ENCODE assay signal across 8 cellular contexts in genomic region chr1:58575831-58576726, GRCh38. TPM values are rescaled to one million over a fixed set of nuclear protein-coding genes. Genes with fewer than 3 reads are reported as not detected.
A peak's percentile ranks its signal among the peaks of the same experiment; 100 is the strongest.
DNase-seq lines count a peak whose midpoint lies in the region; ATAC-seq, FAIRE-seq and TF ChIP-seq lines count a peak whose summit lies in the region.

No MANE protein-coding gene starts in this region.

- H3K27ac ChIP-seq in HUES6 (ENCODE audit: low read depth, low read length) (no peak overlapping the region), keratinocyte (ENCODE audit: control insufficient read depth, insufficient read depth, low read length) (peak overlapping the region; percentile 90)

- peaks cover 47% of the 10 kb centered on the region for H3K79me2 ChIP-seq in keratinocyte (ENCODE audit: control insufficient read depth, insufficient read depth, low read length)

- ATAC-seq in stimulated activated effector memory CD8-positive, alpha-beta T cell treated with anti-CD3 and anti-CD28 coated beads, Interleukin-12 subunit alpha, Interleukin-12 subunit beta, amount 100 ng/mL, for 72 hours = peak; percentile 37
- ATAC-seq in GM21717 (IDR thresholded peaks at IDR 0.05; ENCODE audit: unreplicated experiment) = no peak

- H3K9me3 Mint-ChIP-seq in stimulated activated effector memory CD8-positive, alpha-beta T cell treated with anti-CD3 and anti-CD28 coated beads, Interleukin-12 subunit alpha, Interleukin-12 subunit beta, amount 100 ng/mL, for 72 hours = no peaks in the 10 kb centered on the region

- H4K20me1 ChIP-seq in keratinocyte (ENCODE audit: control insufficient read depth, extremely low read depth, insufficient read depth, low read length) = no peaks in the 10 kb centered on the region

- no peaks in the 10 kb centered on the region for H3K9me1 ChIP-seq in keratinocyte (ENCODE audit: control insufficient read depth, extremely low read depth, insufficient read depth, low read length)

- DNase-seq in adipocyte (ENCODE audit: low read depth) = no peak
- no peak for DNase-seq in keratinocyte (ENCODE audit: low read depth, low spot score)
- DNase-seq in stimulated activated effector memory CD8-positive, alpha-beta T cell treated with anti-CD3 and anti-CD28 coated beads, Interleukin-12 subunit alpha, Interleukin-12 subunit beta, amount 100 ng/mL, for 72 hours (ENCODE audit: low spot score in 2 of 2) = peak in 1 of 2 donors; percentile 49
- no peak for DNase-seq in NCI-H2107 (lab: John Stamatoyannopoulos, UW)
- no peak for DNase-seq in RCC 7860 (ENCODE audit: low spot score)
- no peak for DNase-seq in stimulated activated CD4-positive, alpha-beta T cell treated with anti-CD3 and anti-CD28 coated beads, Interleukin-12 subunit alpha, Interleukin-12 subunit beta, amount 100 ng/mL, for 4 hours

- no peak for TF ChIP-seq CTCF in keratinocyte (optimal IDR thresholded peaks at IDR 0.05 in 1 of 3, IDR thresholded peaks at IDR 0.05 in 1 of 3, conservative IDR thresholded peaks at IDR 0.05 in 1 of 3; ENCODE audit: extremely low read depth in 1 of 3, insufficient read depth in 2 of 3, low read length in 3 of 3)

- H3K9me3 ChIP-seq in HUES6 (ENCODE audit: control insufficient read depth, insufficient read depth, low read depth, low read length) = no peaks in the 10 kb centered on the region
- no peaks in the 10 kb centered on the region for H3K9me3 ChIP-seq in adipocyte (ENCODE audit: control insufficient read depth, low read length)
- H3K9me3 ChIP-seq in keratinocyte (ENCODE audit: control insufficient read depth, low read depth, low read length) = no peaks in the 10 kb centered on the region

- H3K9ac ChIP-seq in HUES6 (ENCODE audit: low read length) (no peak overlapping the region), adipocyte (ENCODE audit: low read length) (no peak overlapping the region), keratinocyte (ENCODE audit: control insufficient read depth, extremely low read depth, insufficient read depth, low read length) (peak overlapping the region; percentile 93)

- no peak for FAIRE-seq in keratinocyte (lab: Jason Lieb, UNC)
- no peak for FAIRE-seq in RCC 7860 (lab: Jason Lieb, UNC)

- H3K4me2 ChIP-seq in keratinocyte (ENCODE audit: control insufficient read depth, extremely low read depth, insufficient read depth, low read depth, low read length) = peak overlapping the region; percentile 95

- H3K36me3 ChIP-seq in HUES6 (ENCODE audit: control insufficient read depth, insufficient read depth, low read length) (no peaks in the 10 kb centered on the region), adipocyte (ENCODE audit: control insufficient read depth, insufficient read depth, low read length, severe bottlenecking) (no peaks in the 10 kb centered on the region), keratinocyte (ENCODE audit: control insufficient read depth in 2 of 2, extremely low read depth in 1 of 2, insufficient read depth in 2 of 2, low read length in 2 of 2) (no peaks in the 10 kb centered on the region)

- dilution Hi-C loops in keratinocyte (cut with MboI; ENCODE audit: extremely low pct_ligation_motif_present, low sequenced_read_pairs) = no loop called here

- peaks cover 47% of the 10 kb centered on the region for H3K27me3 ChIP-seq in HUES6 (ENCODE audit: control insufficient read depth, insufficient read depth, low read length)
- H3K27me3 ChIP-seq in adipocyte (replicated peaks; ENCODE audit: control insufficient read depth, insufficient read depth, low read length) = peaks cover 22% of the 10 kb centered on the region
- H3K27me3 ChIP-seq in keratinocyte (ENCODE audit: control insufficient read depth, extremely low read depth, insufficient read depth, low read length) = no peaks in the 10 kb centered on the region

- H3K4me3 ChIP-seq in HUES6 (ENCODE audit: low read depth, low read length) (peak overlapping the region; percentile 54), adipocyte (ENCODE audit: low read length) (peak overlapping the region; percentile 68), keratinocyte (ENCODE audit: control insufficient read depth in 2 of 3, extremely low read depth in 1 of 3, insufficient read depth in 2 of 3, low read depth in 1 of 3, low read length in 3 of 3) (peak overlapping the region; percentile 56 to 98 (median 97))

- H3K36me3 Mint-ChIP-seq in stimulated activated effector memory CD8-positive, alpha-beta T cell treated with anti-CD3 and anti-CD28 coated beads, Interleukin-12 subunit alpha, Interleukin-12 subunit beta, amount 100 ng/mL, for 72 hours = peaks cover 5% of the 10 kb centered on the region

- no peak overlapping the region for H2AFZ ChIP-seq in keratinocyte (ENCODE audit: control insufficient read depth, low read length)

- peak overlapping the region; percentile 74 for H3K4me3 Mint-ChIP-seq in stimulated activated effector memory CD8-positive, alpha-beta T cell treated with anti-CD3 and anti-CD28 coated beads, Interleukin-12 subunit alpha, Interleukin-12 subunit beta, amount 100 ng/mL, for 72 hours

- peaks cover 25% of the 10 kb centered on the region for H3K4me1 ChIP-seq in HUES6 (ENCODE audit: control insufficient read depth, insufficient read depth, low read length)
- H3K4me1 ChIP-seq in adipocyte (ENCODE audit: control insufficient read depth, insufficient read depth, low read length) = peaks cover 4% of the 10 kb centered on the region
- peaks cover 38% of the 10 kb centered on the region for H3K4me1 ChIP-seq in keratinocyte (ENCODE audit: control insufficient read depth, extremely low read depth, insufficient read depth, low read length)

- H3K27ac Mint-ChIP-seq in stimulated activated effector memory CD8-positive, alpha-beta T cell treated with anti-CD3 and anti-CD28 coated beads, Interleukin-12 subunit alpha, Interleukin-12 subunit beta, amount 100 ng/mL, for 72 hours = peak overlapping the region; percentile 68

- H3K4me1 Mint-ChIP-seq in stimulated activated effector memory CD8-positive, alpha-beta T cell treated with anti-CD3 and anti-CD28 coated beads, Interleukin-12 subunit alpha, Interleukin-12 subunit beta, amount 100 ng/mL, for 72 hours = peaks cover 27% of the 10 kb centered on the region

RNA-seq across cellular contexts. Expression of gene TACSTD2, which starts 1.0 kb away (rescaled TPM):
- polyA plus RNA-seq in keratinocyte = 241 to 382 TPM (median 335 TPM) in 3 replicates
- 430 TPM for polyA plus RNA-seq in keratinocyte (2011; ENCODE audit: low read depth)
- polyA plus RNA-seq in keratinocyte (2011; cell fraction: cytosol; rRNA removed) = 209 and 270 TPM in 2 replicates
- polyA plus RNA-seq in keratinocyte (2011; cell fraction: nucleus; rRNA removed) = 885 and 985 TPM in 2 replicates
- 282 and 1,276 TPM in 2 replicates for polyA plus RNA-seq in keratinocyte (2012; ENCODE audit: low replicate concordance)
- polyA minus RNA-seq in keratinocyte = 91.7 to 136 TPM (median 110 TPM) in 3 replicates
- polyA minus RNA-seq in keratinocyte (2011; cell fraction: cytosol; rRNA and poly(A)+ RNA removed) = 428 TPM
- polyA minus RNA-seq in keratinocyte (2011; cell fraction: nucleus; rRNA and poly(A)+ RNA removed) = 574 and 697 TPM in 2 replicates

RNA-seq across cellular contexts. Expression of gene OMA1, which starts 29.6 kb away (rescaled TPM):
- polyA plus RNA-seq in keratinocyte = 10.1 to 16.3 TPM (median 13.1 TPM) in 3 replicates
- polyA plus RNA-seq in keratinocyte (2011; ENCODE audit: low read depth) = 34.3 TPM
- polyA plus RNA-seq in keratinocyte (2011; cell fraction: cytosol; rRNA removed) = 5.8 and 11.8 TPM in 2 replicates
- polyA plus RNA-seq in keratinocyte (2011; cell fraction: nucleus; rRNA removed) = 17.9 and 25.5 TPM in 2 replicates
- polyA plus RNA-seq in keratinocyte (2012; ENCODE audit: low replicate concordance) = 10.3 and 15.3 TPM in 2 replicates
- polyA minus RNA-seq in keratinocyte = 2.5 to 12.6 TPM (median 7.6 TPM) in 3 replicates
- 17.8 TPM for polyA minus RNA-seq in keratinocyte (2011; cell fraction: cytosol; rRNA and poly(A)+ RNA removed)
- 7.6 and 11.2 TPM in 2 replicates for polyA minus RNA-seq in keratinocyte (2011; cell fraction: nucleus; rRNA and poly(A)+ RNA removed)
